Comparison of ENCODE assay signal across 9 cellular contexts in genomic region chr6:145028144-145028818, GRCh38.
A peak's percentile ranks its signal among the peaks of the same experiment; 100 is the strongest.
DNase-seq lines count a peak whose midpoint lies in the region; ATAC-seq, FAIRE-seq and TF ChIP-seq lines count a peak whose summit lies in the region.
"Had no signal": no experiment of that assay in that cellular context is flagged by ENCODE, and none has a peak within 500 bp of the region (broad histone marks: within the 10 kb centered on the region; RNA-seq: fewer than 3 reads in every experiment).

No MANE protein-coding gene starts in this region.

- no peaks in the 10 kb centered on the region for H3K79me1 ChIP-seq in H1 (ENCODE audit: low read depth, low read length)

- H3K23me2 ChIP-seq in H1 (ENCODE audit: low read depth, low read length), result no peaks in the 10 kb centered on the region

- H3K4me3 ChIP-seq in H1 (ENCODE audit: extremely low read depth in 1 of 4, insufficient read depth in 2 of 4, low read depth in 3 of 4, low read length in 4 of 4), result no peak overlapping the region

- H3K4me1 Mint-ChIP-seq in CD4-positive, alpha-beta T cell (ENCODE audit: low read depth), result no peaks in the 10 kb centered on the region
- H3K4me1 Mint-ChIP-seq in nephron, result no peaks in the 10 kb centered on the region

- H4K8ac ChIP-seq in H1 (ENCODE audit: extremely low read depth, insufficient read depth, low read length), result no peak overlapping the region

- no peaks in the 10 kb centered on the region for H3K36me3 Mint-ChIP-seq in CD4-positive, alpha-beta T cell (ENCODE audit: low read depth)
- no peaks in the 10 kb centered on the region for H3K36me3 Mint-ChIP-seq in nephron (ENCODE audit: low read depth)

- no peak overlapping the region for H2BK20ac ChIP-seq in H1 (ENCODE audit: low read length)

- no peak overlapping the region for H4K91ac ChIP-seq in H1 (replicated peaks; ENCODE audit: insufficient read length, low read length)

- no peak overlapping the region for H2BK5ac ChIP-seq in H1 (ENCODE audit: low read depth, low read length)

- intact Hi-C loops in CD4-positive, alpha-beta T cell (cut with DNase I, micrococcal nuclease), result loop anchor here (2.0 to 10.0 kb wide), 3 partner anchors 443 to 1453 kb away; no protein-coding TSS in a partner anchor

- no peak overlapping the region for H3K4me3 Mint-ChIP-seq in CD4-positive, alpha-beta T cell
- H3K4me3 Mint-ChIP-seq in nephron, result no peak overlapping the region
- H3K4me3 Mint-ChIP-seq: T-helper 1 cell treated with Interleukin-12 subunit alpha and Interleukin-12 subunit beta and Interleukin-4 antibody, amounts not matched to agents 30 μg/mL and 1 μg/mL, for 36 hours had no signal

- no peak overlapping the region for H3K4me2 ChIP-seq in H1 (ENCODE audit: insufficient read depth in 1 of 2, low read depth in 2 of 2, low read length in 2 of 2)

- POLR2A ChIA-PET in CD4-positive, alpha-beta T cell (lab: Charles Lee), result no interaction called here
- POLR2A ChIA-PET in H1 (lab: Charles Lee; ENCODE audit: partially characterized antibody), result no interaction called here

- no peak for TF ChIP-seq POLR2A in H1 (IDR thresholded peaks at IDR 0.05; ENCODE audit: control extremely low read depth in 1 of 2, low read depth in 2 of 2, low read length in 2 of 2)

- CTCF ChIA-PET in CD4-positive, alpha-beta T cell (lab: Charles Lee), result no interaction called here
- CTCF ChIA-PET in H1 (lab: Charles Lee; ENCODE audit: partially characterized antibody), result interaction anchor here (0.7 to 1.4 kb wide), 4 partner anchors 14 to 443 kb away, joined by 3 read pairs; no protein-coding TSS in a partner anchor

- H3K4me1 ChIP-seq in H1 (replicated peaks in 1 of 4; ENCODE audit: control insufficient read depth in 3 of 4, insufficient read depth in 4 of 4, low read length in 3 of 4), result no peaks in the 10 kb centered on the region

- H3K4ac ChIP-seq in H1 (replicated peaks; ENCODE audit: insufficient read length, low read depth, low read length), result no peak overlapping the region

- H3K27ac ChIP-seq in CD4-positive, alpha-beta T cell (ENCODE audit: low read depth, low read length), result no peak overlapping the region
- H3K27ac ChIP-seq in H1 (ENCODE audit: low read depth, low read length), result no peak overlapping the region

- no peak overlapping the region for H3K27ac Mint-ChIP-seq in CD4-positive, alpha-beta T cell
- H3K27ac Mint-ChIP-seq in nephron, result no peak overlapping the region
- H3K27ac Mint-ChIP-seq: T-helper 1 cell treated with Interleukin-12 subunit alpha and Interleukin-12 subunit beta and Interleukin-4 antibody, amounts not matched to agents 30 μg/mL and 1 μg/mL, for 36 hours had no signal

- no peak overlapping the region for H3K14ac ChIP-seq in H1 (ENCODE audit: insufficient read length)

- no peaks in the 10 kb centered on the region for H3K79me2 ChIP-seq in H1 (ENCODE audit: control insufficient read depth in 1 of 2, insufficient read depth in 2 of 2, low read length in 2 of 2)

- H3K9me3 Mint-ChIP-seq in CD4-positive, alpha-beta T cell, result no peaks in the 10 kb centered on the region
- H3K9me3 Mint-ChIP-seq in nephron, result no peaks in the 10 kb centered on the region
- H3K9me3 Mint-ChIP-seq: T-helper 1 cell treated with Interleukin-12 subunit alpha and Interleukin-12 subunit beta and Interleukin-4 antibody, amounts not matched to agents 30 μg/mL and 1 μg/mL, for 36 hours had no signal

- peak; percentile 77 for TF ChIP-seq RAD21 in H1 (IDR thresholded peaks at IDR 0.05 in 1 of 2, conservative IDR thresholded peaks at IDR 0.05 in 1 of 2; ENCODE audit: low read depth in 2 of 2, low read length in 2 of 2)

- H2BK120ac ChIP-seq in H1 (replicated peaks; ENCODE audit: low read depth, low read length), result no peak overlapping the region

- H4K5ac ChIP-seq in H1 (ENCODE audit: insufficient read length, low read depth, low read length), result no peak overlapping the region

- no peak overlapping the region for H3K9ac ChIP-seq in H1 (replicated peaks in 1 of 4; ENCODE audit: extremely low read depth in 1 of 4, low read depth in 3 of 4, low read length in 3 of 4)

- no peaks in the 10 kb centered on the region for H3K9me3 ChIP-seq in CD4-positive, alpha-beta T cell (ENCODE audit: control insufficient read depth, low read length)
- no peaks in the 10 kb centered on the region for H3K9me3 ChIP-seq in H1 (ENCODE audit: insufficient read depth in 2 of 2, low read depth in 1 of 2, low read length in 1 of 2)

- 70% methylated on average over 4 of the region's 4 CpGs; no CpG with 5 or more reads in 1 of the 2 experiments for WGBS in H1 (ENCODE audit: extremely low coverage in 1 of 2, insufficient coverage in 1 of 2, insufficient read length in 1 of 2, insufficient replicate concordance in 2 of 2, low coverage in 1 of 2, low lambda C conversion rate in 2 of 2, missing lambda C conversion rate in 1 of 2), 2 experiments

- no peaks in the 10 kb centered on the region for H3K36me3 ChIP-seq in H1 (ENCODE audit: control insufficient read depth in 2 of 4, insufficient read depth in 4 of 4, low read length in 3 of 4)

- H2AK5ac ChIP-seq in H1 (ENCODE audit: low read depth, low read length), result no peak overlapping the region

- TF ChIP-seq EP300 in H1 (IDR thresholded peaks at IDR 0.05; ENCODE audit: borderline replicate concordance in 1 of 2, low read depth in 2 of 2, low read length in 2 of 2), result no peak

- H3K56ac ChIP-seq in H1 (replicated peaks; ENCODE audit: insufficient read length, low read depth, low read length), result no peak overlapping the region

- H3K27me3 ChIP-seq in CD4-positive, alpha-beta T cell (ENCODE audit: control insufficient read depth, insufficient read depth, low read length), result no peaks in the 10 kb centered on the region
- H3K27me3 ChIP-seq in H1 (replicated peaks in 1 of 4; ENCODE audit: control insufficient read depth in 3 of 4, extremely low read depth in 1 of 4, insufficient read depth in 3 of 4, low read length in 3 of 4), result no peaks in the 10 kb centered on the region

- peak; percentile 71 for FAIRE-seq in H1 (lab: Jason Lieb, UNC)

- ATAC-seq in CD4-positive, alpha-beta T cell (ENCODE audit: poor library complexity), result peak; percentile 44
- peak; percentile 95 for ATAC-seq in GM18868 (IDR thresholded peaks at IDR 0.05; ENCODE audit: unreplicated experiment)
- peak; percentile 64 for ATAC-seq in HG03196 (IDR thresholded peaks at IDR 0.05; ENCODE audit: unreplicated experiment)
- no peak for ATAC-seq in HG03097 (IDR thresholded peaks at IDR 0.05; ENCODE audit: low FRiP score, unreplicated experiment)

- H4K20me1 ChIP-seq in H1 (replicated peaks in 1 of 2; ENCODE audit: control insufficient read depth in 1 of 2, insufficient read depth in 2 of 2, low read length in 2 of 2), result no peaks in the 10 kb centered on the region

- H2BK12ac ChIP-seq in H1 (ENCODE audit: low read depth, low read length), result no peak overlapping the region

- peak; percentile 35 for TF ChIP-seq CTCF in CD4-positive, alpha-beta T cell (IDR thresholded peaks at IDR 0.05)
- TF ChIP-seq CTCF in H1 (IDR thresholded peaks at IDR 0.05; ENCODE audit: control extremely low read depth in 1 of 3, insufficient read depth in 1 of 3, low read depth in 1 of 3, low read length in 3 of 3) (peak in 2 of 3 experiments; percentile 30 to 51; a peak in 2 of 4 replicates), nephron (IDR thresholded peaks at IDR 0.05; ENCODE audit: unreplicated experiment in 3 of 3) (peak; percentile 33 to 59 (median 50))

- no peak overlapping the region for H3K18ac ChIP-seq in H1 (ENCODE audit: extremely low read depth, low read length)

- no peak for DNase-seq in CD4-positive, alpha-beta T cell
- DNase-seq in NCI-H82 treated with DMSO at 0.1 percent for 48 hours (lab: John Stamatoyannopoulos, UW; ENCODE audit: unreplicated experiment) (peak; percentile 10), H1 (ENCODE audit: low read depth in 1 of 2, low spot score in 2 of 2) (no peak), middle frontal gyrus (ENCODE audit: extremely low spot score, low spot score) (no peak)

- H2AFZ ChIP-seq in H1 (ENCODE audit: low read length), result no peak overlapping the region

- H3K27me3 Mint-ChIP-seq in CD4-positive, alpha-beta T cell, result peaks cover 25% of the 10 kb centered on the region
- no peaks in the 10 kb centered on the region for H3K27me3 Mint-ChIP-seq in nephron (ENCODE audit: low read depth)

- H2BK15ac ChIP-seq in H1 (ENCODE audit: low read length), result no peak overlapping the region

- H3K23ac ChIP-seq in H1 (ENCODE audit: insufficient read length), result no peak overlapping the region

TF ChIP-seq in H1, 55 proteins besides CTCF, POLR2A, EP300 and RAD21:
- no peak for TF ChIP-seq NRF1 (IDR thresholded peaks at IDR 0.05; ENCODE audit: low read depth, low read length)
- 0 out of 2 replicates have a peak, but pooled peaks have one; percentile 18 for TF ChIP-seq MAFK (IDR thresholded peaks at IDR 0.05; ENCODE audit: low read depth, low read length)
